Comparison of ENCODE assay signal across 22 cellular contexts in the genomic region with DNA sequence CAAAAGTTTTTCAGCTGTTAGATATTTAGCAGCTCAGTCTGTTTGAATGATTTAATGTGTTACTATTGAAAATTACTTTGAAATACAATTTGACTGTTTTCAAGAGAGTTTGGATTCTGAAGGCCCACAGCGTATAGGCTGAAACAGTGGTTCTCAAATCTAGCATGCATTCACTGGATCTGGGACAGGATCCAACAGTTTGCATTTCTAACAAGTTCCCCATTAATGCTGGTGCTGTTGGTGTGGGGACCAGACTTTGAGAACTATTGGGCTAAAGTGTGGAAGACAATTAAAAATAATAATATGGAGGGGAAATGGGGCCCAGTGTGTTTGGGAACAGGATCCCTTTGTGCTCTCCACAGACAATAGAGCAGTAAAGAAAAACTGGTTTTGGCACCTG. TPM values are rescaled to one million over a fixed set of nuclear protein-coding genes. Genes with fewer than 3 reads are reported as not detected.
DNase-seq lines count a peak whose midpoint lies in the region; ATAC-seq and TF ChIP-seq lines count a peak whose summit lies in the region.
"Had no signal": no experiment of that assay in that cellular context is flagged by ENCODE, and none has a peak within 500 bp of the region (broad histone marks: within the 10 kb centered on the region; RNA-seq: fewer than 3 reads in every experiment).

No MANE protein-coding gene starts in this region.

- H3K4me1 Mint-ChIP-seq in endothelial cell (ENCODE audit: unreplicated experiment) (peaks cover 12% of the 10 kb centered on the region), mesothelial cell of epicardium (peaks cover 5% of the 10 kb centered on the region)
- H3K4me1 Mint-ChIP-seq in activated naive CD4-positive, alpha-beta T cell treated with anti-CD3 and anti-CD28 coated beads, Interleukin-2, amount 10 ng/mL, durations not matched to agents 7 days and 5 days, result no peaks in the 10 kb centered on the region
- H3K4me1 Mint-ChIP-seq: CD4-positive, alpha-beta memory T cell had no signal

- no peaks in the 10 kb centered on the region for H3K27me3 ChIP-seq in MM.1S (replicated peaks; ENCODE audit: insufficient read depth, low read length)
- H3K27me3 ChIP-seq in left lung, result no peaks in the 10 kb centered on the region

- DNase-seq in MM.1S (peak; percentile 3), endothelial cell (ENCODE audit: low spot score) (no peak), mesothelial cell of epicardium (ENCODE audit: low spot score in 2 of 2, unreplicated experiment in 2 of 2) (no peak), superior temporal gyrus (ENCODE audit: extremely low spot score) (peak; percentile 65), left lung (no peak), cerebellar cortex (ENCODE audit: low spot score) (no peak)
- no peak for DNase-seq in activated naive CD4-positive, alpha-beta T cell treated with anti-CD3 and anti-CD28 coated beads, Interleukin-2, amount 10 ng/mL, durations not matched to agents 7 days and 5 days
- DNase-seq: CD4-positive, alpha-beta memory T cell; COR-L47; DMS53; H9; Kasumi-1; MV-4-11; NCI-H1105 treated with DMSO at 0.1 percent for 48 hours; NCI-H146; NCI-H1930; NCI-H2107; NCI-H524; NCI-H774; PC-9 had no signal

- H3K9ac ChIP-seq in MM.1S (ENCODE audit: low read length), result no peak overlapping the region

- peak overlapping the region; percentile 92 for H3K27ac Mint-ChIP-seq in endothelial cell (ENCODE audit: unreplicated experiment)
- peak overlapping the region; percentile 50 for H3K27ac Mint-ChIP-seq in mesothelial cell of epicardium
- no peak overlapping the region for H3K27ac Mint-ChIP-seq in activated naive CD4-positive, alpha-beta T cell treated with anti-CD3 and anti-CD28 coated beads, Interleukin-2, amount 10 ng/mL, durations not matched to agents 7 days and 5 days
- H3K27ac Mint-ChIP-seq: CD4-positive, alpha-beta memory T cell had no signal

- TF ChIP-seq CTCF in MM.1S (IDR thresholded peaks at IDR 0.05; ENCODE audit: low read length) (no peak), endothelial cell (IDR thresholded peaks at IDR 0.05; ENCODE audit: unreplicated experiment) (no peak), mesothelial cell of epicardium (IDR thresholded peaks at IDR 0.05; ENCODE audit: unreplicated experiment) (no peak), left lung (IDR thresholded peaks at IDR 0.05) (no peak)

- H3K4me1 ChIP-seq in MM.1S (ENCODE audit: low read length), result no peaks in the 10 kb centered on the region
- peaks cover 0 to 2% of the 10 kb centered on the region in 2 donors for H3K4me1 ChIP-seq in left lung

- H3K79me2 ChIP-seq in MM.1S (ENCODE audit: low read length), result peaks cover 24% of the 10 kb centered on the region

- H3K27ac ChIP-seq in MM.1S (ENCODE audit: low read length), result no peak overlapping the region
- no peak overlapping the region for H3K27ac ChIP-seq in left lung
- H3K27ac ChIP-seq: PC-9 had no signal

- H3K36me3 Mint-ChIP-seq in endothelial cell (ENCODE audit: low read depth, unreplicated experiment), result peaks cover 2% of the 10 kb centered on the region
- peaks cover 8% of the 10 kb centered on the region for H3K36me3 Mint-ChIP-seq in mesothelial cell of epicardium
- H3K36me3 Mint-ChIP-seq in activated naive CD4-positive, alpha-beta T cell treated with anti-CD3 and anti-CD28 coated beads, Interleukin-2, amount 10 ng/mL, durations not matched to agents 7 days and 5 days, result no peaks in the 10 kb centered on the region
- H3K36me3 Mint-ChIP-seq: CD4-positive, alpha-beta memory T cell had no signal

- H3K27me3 Mint-ChIP-seq in endothelial cell (ENCODE audit: unreplicated experiment) (no peaks in the 10 kb centered on the region), mesothelial cell of epicardium (ENCODE audit: low read depth) (no peaks in the 10 kb centered on the region)
- H3K27me3 Mint-ChIP-seq in activated naive CD4-positive, alpha-beta T cell treated with anti-CD3 and anti-CD28 coated beads, Interleukin-2, amount 10 ng/mL, durations not matched to agents 7 days and 5 days, result no peaks in the 10 kb centered on the region

- H4K20me1 ChIP-seq in MM.1S (ENCODE audit: insufficient read depth, low read length), result no peaks in the 10 kb centered on the region

- no peak overlapping the region for H3K4me3 ChIP-seq in MM.1S (ENCODE audit: low read length)
- H3K4me3 ChIP-seq in left lung, result no peak overlapping the region
- H3K4me3 ChIP-seq: K562, PC-9 had no signal

- H3F3A ChIP-seq in MM.1S (ENCODE audit: insufficient read depth, low read length), result no peaks in the 10 kb centered on the region

- ATAC-seq in left lung, result no peak
- ATAC-seq: K562, Right ventricle myocardium inferior had no signal

- intact Hi-C loops in left lung (cut with DNase I), result no loop called here

- H3K9me3 ChIP-seq in MM.1S (replicated peaks; ENCODE audit: insufficient read depth, low read length) (no peaks in the 10 kb centered on the region), left lung (no peaks in the 10 kb centered on the region)

- no peak overlapping the region for H3K4me2 ChIP-seq in MM.1S (ENCODE audit: low read depth, low read length)
- H3K4me2 ChIP-seq: PC-9 had no signal

- H3K4me3 Mint-ChIP-seq in endothelial cell (ENCODE audit: unreplicated experiment) (no peak overlapping the region), mesothelial cell of epicardium (no peak overlapping the region)
- no peak overlapping the region for H3K4me3 Mint-ChIP-seq in activated naive CD4-positive, alpha-beta T cell treated with anti-CD3 and anti-CD28 coated beads, Interleukin-2, amount 10 ng/mL, durations not matched to agents 7 days and 5 days
- H3K4me3 Mint-ChIP-seq: CD4-positive, alpha-beta memory T cell; H9 had no signal

- CTCF ChIA-PET in activated naive CD4-positive, alpha-beta T cell treated with anti-CD3 and anti-CD28 coated beads, Interleukin-2, amount 10 ng/mL, durations not matched to agents 7 days and 5 days (lab: Charles Lee), result interaction anchor here (0.6 kb wide), 1 partner anchor 13 kb away, joined by 4 read pairs; no protein-coding TSS in a partner anchor

- H3K36me3 ChIP-seq in MM.1S (replicated peaks; ENCODE audit: insufficient read depth, low read length), result no peaks in the 10 kb centered on the region
- no peaks in the 10 kb centered on the region for H3K36me3 ChIP-seq in left lung

- H3K9me3 Mint-ChIP-seq in endothelial cell (ENCODE audit: unreplicated experiment), result no peaks in the 10 kb centered on the region
- no peaks in the 10 kb centered on the region for H3K9me3 Mint-ChIP-seq in mesothelial cell of epicardium
- no peaks in the 10 kb centered on the region for H3K9me3 Mint-ChIP-seq in activated naive CD4-positive, alpha-beta T cell treated with anti-CD3 and anti-CD28 coated beads, Interleukin-2, amount 10 ng/mL, durations not matched to agents 7 days and 5 days
- H3K9me3 Mint-ChIP-seq: CD4-positive, alpha-beta memory T cell had no signal

- no peak overlapping the region for H2AFZ ChIP-seq in MM.1S (ENCODE audit: low read length)
- H2AFZ ChIP-seq: PC-9 had no signal

- no peaks in the 10 kb centered on the region for H3K9me2 ChIP-seq in MM.1S (replicated peaks; ENCODE audit: insufficient read depth, low read length)

RNA-seq across cellular contexts. Expression of a gene that starts 31.9 kb away (rescaled TPM):
- total RNA-seq in endothelial cell (ENCODE audit: unreplicated experiment) (68.2 TPM), mesothelial cell of epicardium (66.6 to 77.5 TPM (median 74.3 TPM) in 3 replicates), left lung (10 to 100 TPM; 38.9 to 44.5 TPM)

RNA-seq across cellular contexts. Expression of a gene that starts 32.7 kb away (rescaled TPM):
- total RNA-seq in endothelial cell (ENCODE audit: unreplicated experiment) (32.2 TPM), mesothelial cell of epicardium (63.0 to 68.3 TPM (median 65.1 TPM) in 3 replicates), left lung (10 to 100 TPM; 21.8 to 27.9 TPM)

Comparison
In these comparisons a context has a peak if more than half of its experiments do, and no peak if none do; other contexts are left out.
1. DNase-seq: peak in MM.1S (single experiment) and superior temporal gyrus (single experiment); none in endothelial cell (single experiment), mesothelial cell of epicardium (0 of 2), left lung (0 of 2), activated naive CD4-positive, alpha-beta T cell treated with anti-CD3 and anti-CD28 coated beads, Interleukin-2, amount 10 ng/mL, durations not matched to agents 7 days and 5 days (single experiment) and cerebellar cortex (single experiment).